ENCODE assay signal across 1 cellular context in the genomic region with DNA sequence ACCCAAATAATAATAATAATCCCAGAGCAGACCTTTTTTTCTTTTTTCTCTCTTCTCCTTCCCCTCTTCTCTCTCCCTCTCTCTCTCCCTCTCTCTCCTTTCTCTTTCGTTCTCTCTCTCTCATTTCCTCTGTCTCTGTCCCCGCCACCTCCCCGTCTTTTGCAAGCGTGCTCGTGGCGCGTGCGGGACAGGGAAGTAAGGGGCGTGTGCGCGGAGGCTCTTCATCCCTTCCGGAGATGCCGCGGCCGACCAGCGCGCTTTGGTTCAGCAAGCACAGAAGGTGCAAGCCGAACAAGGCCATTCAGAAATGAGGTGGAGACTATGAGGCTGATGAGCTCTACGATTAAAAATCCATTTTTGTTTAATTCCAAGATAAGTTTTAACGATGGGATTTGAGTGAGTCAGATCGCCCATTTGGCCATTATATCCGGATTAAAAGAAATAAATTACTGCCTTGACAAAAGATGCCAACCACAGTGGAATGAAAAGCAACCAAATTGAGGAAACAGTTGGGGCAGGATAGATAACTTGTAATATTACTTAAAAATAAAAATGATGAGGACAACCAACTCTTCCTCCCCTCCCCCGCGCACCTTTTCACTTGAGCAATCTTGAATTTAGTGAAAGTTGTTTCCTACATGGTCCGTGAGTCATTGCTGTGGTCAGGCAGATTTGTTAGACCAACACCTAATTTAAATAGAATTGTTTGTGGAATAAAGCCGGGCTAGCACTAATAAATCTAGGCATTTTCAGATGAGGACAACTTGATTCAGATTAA.
A peak's percentile ranks its signal among the peaks of the same experiment; 100 is the strongest.
TF ChIP-seq lines count a peak whose summit lies in the region.

No MANE protein-coding gene starts in this region.

TF ChIP-seq in K562, 482 proteins besides CTCF, POLR2A, EP300 and RAD21 (continued from another document and continues in another):
- TF ChIP-seq CHD4 (IDR thresholded peaks at IDR 0.05; ENCODE audit: insufficient read depth, insufficient replicate concordance, low read depth, low read length, poor library complexity, severe bottlenecking) = no peak
- TF ChIP-seq, protein P1, sequence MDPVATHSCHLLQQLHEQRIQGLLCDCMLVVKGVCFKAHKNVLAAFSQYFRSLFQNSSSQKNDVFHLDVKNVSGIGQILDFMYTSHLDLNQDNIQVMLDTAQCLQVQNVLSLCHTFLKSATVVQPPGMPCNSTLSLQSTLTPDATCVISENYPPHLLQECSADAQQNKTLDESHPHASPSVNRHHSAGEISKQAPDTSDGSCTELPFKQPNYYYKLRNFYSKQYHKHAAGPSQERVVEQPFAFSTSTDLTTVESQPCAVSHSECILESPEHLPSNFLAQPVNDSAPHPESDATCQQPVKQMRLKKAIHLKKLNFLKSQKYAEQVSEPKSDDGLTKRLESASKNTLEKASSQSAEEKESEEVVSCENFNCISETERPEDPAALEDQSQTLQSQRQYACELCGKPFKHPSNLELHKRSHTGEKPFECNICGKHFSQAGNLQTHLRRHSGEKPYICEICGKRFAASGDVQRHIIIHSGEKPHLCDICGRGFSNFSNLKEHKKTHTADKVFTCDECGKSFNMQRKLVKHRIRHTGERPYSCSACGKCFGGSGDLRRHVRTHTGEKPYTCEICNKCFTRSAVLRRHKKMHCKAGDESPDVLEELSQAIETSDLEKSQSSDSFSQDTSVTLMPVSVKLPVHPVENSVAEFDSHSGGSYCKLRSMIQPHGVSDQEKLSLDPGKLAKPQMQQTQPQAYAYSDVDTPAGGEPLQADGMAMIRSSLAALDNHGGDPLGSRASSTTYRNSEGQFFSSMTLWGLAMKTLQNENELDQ (CRISPR knock-in tag; IDR thresholded peaks at IDR 0.05; ENCODE audit: borderline replicate concordance) = no peak
- TF ChIP-seq ZNF830 (CRISPR knock-in tag; IDR thresholded peaks at IDR 0.05) = no peak
- no peak for TF ChIP-seq NFYB (IDR thresholded peaks at IDR 0.05; ENCODE audit: extremely low read depth, insufficient read length)
- peak; percentile 85 for TF ChIP-seq CC2D1A (IDR thresholded peaks at IDR 0.05)
- no peak for TF ChIP-seq NR1H2 (CRISPR knock-in tag; IDR thresholded peaks at IDR 0.05)
- no peak for TF ChIP-seq TBP (optimal IDR thresholded peaks at IDR 0.05; ENCODE audit: low read depth, low read length)
- TF ChIP-seq CTBP1 (IDR thresholded peaks at IDR 0.05; ENCODE audit: borderline replicate concordance) = 0 out of 2 replicates have a peak, but pooled peaks have one; percentile 43
- peak; percentile 33 to 48 for TF ChIP-seq NRF1 (conservative IDR thresholded peaks at IDR 0.05 in 1 of 2, IDR thresholded peaks at IDR 0.05 in 1 of 2)
- no peak for TF ChIP-seq CBFB (CRISPR knock-in tag; IDR thresholded peaks at IDR 0.05)
- TF ChIP-seq KLF13 (tag; IDR thresholded peaks at IDR 0.05; ENCODE audit: borderline replicate concordance, low read depth) = peak; percentile 70; the same call in 1 of the 2 replicates
- 0 out of 4 replicates have a peak, but pooled peaks of 1 of the 2 experiments have one; percentile 36 for TF ChIP-seq MCM7 (IDR thresholded peaks at IDR 0.05)
- TF ChIP-seq SMAD4 (CRISPR knock-in tag; conservative IDR thresholded peaks at IDR 0.05) = peak; percentile 61
- TF ChIP-seq, protein P2, sequence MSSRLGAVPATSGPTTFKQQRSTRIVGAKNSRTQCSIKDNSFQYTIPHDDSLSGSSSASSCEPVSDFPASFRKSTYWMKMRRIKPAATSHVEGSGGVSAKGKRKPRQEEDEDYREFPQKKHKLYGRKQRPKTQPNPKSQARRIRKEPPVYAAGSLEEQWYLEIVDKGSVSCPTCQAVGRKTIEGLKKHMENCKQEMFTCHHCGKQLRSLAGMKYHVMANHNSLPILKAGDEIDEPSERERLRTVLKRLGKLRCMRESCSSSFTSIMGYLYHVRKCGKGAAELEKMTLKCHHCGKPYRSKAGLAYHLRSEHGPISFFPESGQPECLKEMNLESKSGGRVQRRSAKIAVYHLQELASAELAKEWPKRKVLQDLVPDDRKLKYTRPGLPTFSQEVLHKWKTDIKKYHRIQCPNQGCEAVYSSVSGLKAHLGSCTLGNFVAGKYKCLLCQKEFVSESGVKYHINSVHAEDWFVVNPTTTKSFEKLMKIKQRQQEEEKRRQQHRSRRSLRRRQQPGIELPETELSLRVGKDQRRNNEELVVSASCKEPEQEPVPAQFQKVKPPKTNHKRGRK (tag; IDR thresholded peaks at IDR 0.05) = peak; percentile 91
- TF ChIP-seq NFRKB (IDR thresholded peaks at IDR 0.05; ENCODE audit: low read depth) = 0 out of 2 replicates have a peak, but pooled peaks have one; percentile 9
- TF ChIP-seq CXXC5 (CRISPR knock-in tag; IDR thresholded peaks at IDR 0.05) = peak; percentile 62
- TF ChIP-seq EHMT2 (IDR thresholded peaks at IDR 0.05) = no peak
- TF ChIP-seq, protein P3, sequence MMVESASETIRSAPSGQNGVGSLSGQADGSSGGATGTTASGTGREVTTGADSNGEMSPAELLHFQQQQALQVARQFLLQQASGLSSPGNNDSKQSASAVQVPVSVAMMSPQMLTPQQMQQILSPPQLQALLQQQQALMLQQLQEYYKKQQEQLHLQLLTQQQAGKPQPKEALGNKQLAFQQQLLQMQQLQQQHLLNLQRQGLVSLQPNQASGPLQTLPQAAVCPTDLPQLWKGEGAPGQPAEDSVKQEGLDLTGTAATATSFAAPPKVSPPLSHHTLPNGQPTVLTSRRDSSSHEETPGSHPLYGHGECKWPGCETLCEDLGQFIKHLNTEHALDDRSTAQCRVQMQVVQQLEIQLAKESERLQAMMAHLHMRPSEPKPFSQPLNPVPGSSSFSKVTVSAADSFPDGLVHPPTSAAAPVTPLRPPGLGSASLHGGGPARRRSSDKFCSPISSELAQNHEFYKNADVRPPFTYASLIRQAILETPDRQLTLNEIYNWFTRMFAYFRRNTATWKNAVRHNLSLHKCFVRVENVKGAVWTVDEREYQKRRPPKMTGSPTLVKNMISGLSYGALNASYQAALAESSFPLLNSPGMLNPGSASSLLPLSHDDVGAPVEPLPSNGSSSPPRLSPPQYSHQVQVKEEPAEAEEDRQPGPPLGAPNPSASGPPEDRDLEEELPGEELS (CRISPR knock-in tag; IDR thresholded peaks at IDR 0.05; ENCODE audit: borderline replicate concordance) = no peak
- no peak for TF ChIP-seq PRPF4 (IDR thresholded peaks at IDR 0.05; ENCODE audit: insufficient read depth, low read depth, low read length, poor library complexity, severe bottlenecking)
- TF ChIP-seq BRF2 (IDR thresholded peaks at IDR 0.05; ENCODE audit: borderline replicate concordance, insufficient read depth, insufficient read length) = no peak
- TF ChIP-seq ASH1L (IDR thresholded peaks at IDR 0.05; ENCODE audit: borderline replicate concordance, low read depth, partially characterized antibody) = no peak
- TF ChIP-seq SRF (CRISPR knock-in tag; IDR thresholded peaks at IDR 0.05) = no peak
- no peak for TF ChIP-seq ZNF165 (CRISPR knock-in tag; IDR thresholded peaks at IDR 0.05; ENCODE audit: borderline replicate concordance)
- no peak for TF ChIP-seq MAFF (IDR thresholded peaks at IDR 0.05; ENCODE audit: low read length)
- TF ChIP-seq FOXP1 (CRISPR knock-in tag; IDR thresholded peaks at IDR 0.05) = no peak
- no peak for TF ChIP-seq MCM3 (IDR thresholded peaks at IDR 0.05)
- TF ChIP-seq JUN (IDR thresholded peaks at IDR 0.05; ENCODE audit: borderline replicate concordance, low read depth, low read length) = 0 out of 2 replicates have a peak, but pooled peaks have one; percentile 47
- TF ChIP-seq JUN (CRISPR knock-in tag; IDR thresholded peaks at IDR 0.05; ENCODE audit: borderline replicate concordance) = no peak
- no peak for TF ChIP-seq GABPB1 (CRISPR knock-in tag; IDR thresholded peaks at IDR 0.05)
- peak; percentile 23 for TF ChIP-seq PHF20 (IDR thresholded peaks at IDR 0.05; ENCODE audit: partially characterized antibody)
- no peak for TF ChIP-seq EWSR1 (IDR thresholded peaks at IDR 0.05; ENCODE audit: borderline replicate concordance, low read depth, partially characterized antibody)
- TF ChIP-seq MCM2 (IDR thresholded peaks at IDR 0.05; ENCODE audit: low read depth) = no peak
- TF ChIP-seq TSC22D4 (tag; IDR thresholded peaks at IDR 0.05) = no peak
- peak; percentile 73 for TF ChIP-seq JUND (IDR thresholded peaks at IDR 0.05; ENCODE audit: borderline replicate concordance, low read depth, low read length)
- TF ChIP-seq JUND (tag; IDR thresholded peaks at IDR 0.05; ENCODE audit: borderline replicate concordance, low read depth, low read length) = no peak
- TF ChIP-seq ZNF23 (CRISPR knock-in tag; IDR thresholded peaks at IDR 0.05) = no peak
- TF ChIP-seq ZNF584 (CRISPR knock-in tag; IDR thresholded peaks at IDR 0.05; ENCODE audit: low read depth) = 0 out of 2 replicates have a peak, but pooled peaks have one; percentile 26
- peak in 1 of 2 experiments; percentile 81; a peak in 2 of 4 replicates for TF ChIP-seq HDAC1 (IDR thresholded peaks at IDR 0.05)
- no peak for TF ChIP-seq FOXK1 (CRISPR knock-in tag; IDR thresholded peaks at IDR 0.05; ENCODE audit: borderline replicate concordance)
- no peak for TF ChIP-seq KAT7 (CRISPR knock-in tag; IDR thresholded peaks at IDR 0.05; ENCODE audit: borderline replicate concordance)
- 0 out of 2 replicates have a peak, but pooled peaks have one; percentile 20 for TF ChIP-seq SMARCC2 (IDR thresholded peaks at IDR 0.05; ENCODE audit: low read depth)
- no peak for TF ChIP-seq RBM25 (IDR thresholded peaks at IDR 0.05; ENCODE audit: low read depth, low read length, severe bottlenecking)
- TF ChIP-seq RNF2 (IDR thresholded peaks at IDR 0.05) = no peak
- TF ChIP-seq HDAC2 (IDR thresholded peaks at IDR 0.05) = 0 out of 2 replicates have a peak, but pooled peaks have one; percentile 65
- no peak for TF ChIP-seq ZNF780A (CRISPR knock-in tag; IDR thresholded peaks at IDR 0.05)
- TF ChIP-seq, protein P4, sequence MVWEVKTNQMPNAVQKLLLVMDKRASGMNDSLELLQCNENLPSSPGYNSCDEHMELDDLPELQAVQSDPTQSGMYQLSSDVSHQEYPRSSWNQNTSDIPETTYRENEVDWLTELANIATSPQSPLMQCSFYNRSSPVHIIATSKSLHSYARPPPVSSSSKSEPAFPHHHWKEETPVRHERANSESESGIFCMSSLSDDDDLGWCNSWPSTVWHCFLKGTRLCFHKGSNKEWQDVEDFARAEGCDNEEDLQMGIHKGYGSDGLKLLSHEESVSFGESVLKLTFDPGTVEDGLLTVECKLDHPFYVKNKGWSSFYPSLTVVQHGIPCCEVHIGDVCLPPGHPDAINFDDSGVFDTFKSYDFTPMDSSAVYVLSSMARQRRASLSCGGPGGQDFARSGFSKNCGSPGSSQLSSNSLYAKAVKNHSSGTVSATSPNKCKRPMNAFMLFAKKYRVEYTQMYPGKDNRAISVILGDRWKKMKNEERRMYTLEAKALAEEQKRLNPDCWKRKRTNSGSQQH (CRISPR knock-in tag; IDR thresholded peaks at IDR 0.05) = peak; percentile 78; the same call in 1 of the 2 replicates
- TF ChIP-seq, protein P5, sequence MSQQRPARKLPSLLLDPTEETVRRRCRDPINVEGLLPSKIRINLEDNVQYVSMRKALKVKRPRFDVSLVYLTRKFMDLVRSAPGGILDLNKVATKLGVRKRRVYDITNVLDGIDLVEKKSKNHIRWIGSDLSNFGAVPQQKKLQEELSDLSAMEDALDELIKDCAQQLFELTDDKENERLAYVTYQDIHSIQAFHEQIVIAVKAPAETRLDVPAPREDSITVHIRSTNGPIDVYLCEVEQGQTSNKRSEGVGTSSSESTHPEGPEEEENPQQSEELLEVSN (IDR thresholded peaks at IDR 0.05; ENCODE audit: borderline replicate concordance in 1 of 2, extremely low read depth in 1 of 2, insufficient read depth in 1 of 2, insufficient read length in 1 of 2, low read depth in 1 of 2, low read length in 1 of 2, poor library complexity in 1 of 2, severe bottlenecking in 1 of 2) = peak in 1 of 2 experiments; percentile 58
- TF ChIP-seq U2AF1 (optimal IDR thresholded peaks at IDR 0.05; ENCODE audit: low read depth, low read length) = no peak
- TF ChIP-seq ZNF41 (CRISPR knock-in tag; conservative IDR thresholded peaks at IDR 0.05) = no peak
- 0 out of 2 replicates have a peak, but pooled peaks have one; percentile 68 for TF ChIP-seq HLTF (IDR thresholded peaks at IDR 0.05)
- TF ChIP-seq, protein P6, sequence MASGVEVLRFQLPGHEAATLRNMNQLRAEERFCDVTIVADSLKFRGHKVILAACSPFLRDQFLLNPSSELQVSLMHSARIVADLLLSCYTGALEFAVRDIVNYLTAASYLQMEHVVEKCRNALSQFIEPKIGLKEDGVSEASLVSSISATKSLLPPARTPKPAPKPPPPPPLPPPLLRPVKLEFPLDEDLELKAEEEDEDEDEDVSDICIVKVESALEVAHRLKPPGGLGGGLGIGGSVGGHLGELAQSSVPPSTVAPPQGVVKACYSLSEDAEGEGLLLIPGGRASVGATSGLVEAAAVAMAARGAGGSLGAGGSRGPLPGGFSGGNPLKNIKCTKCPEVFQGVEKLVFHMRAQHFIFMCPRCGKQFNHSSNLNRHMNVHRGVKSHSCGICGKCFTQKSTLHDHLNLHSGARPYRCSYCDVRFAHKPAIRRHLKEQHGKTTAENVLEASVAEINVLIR (CRISPR knock-in tag; IDR thresholded peaks at IDR 0.05) = no peak
- TF ChIP-seq ZNF140 (CRISPR knock-in tag; IDR thresholded peaks at IDR 0.05) = no peak
- TF ChIP-seq LEF1 (IDR thresholded peaks at IDR 0.05) = 0 out of 2 replicates have a peak, but pooled peaks have one; percentile 44
- TF ChIP-seq NCOR1 (IDR thresholded peaks at IDR 0.05) = peak; percentile 47
- TF ChIP-seq ZNF3 (CRISPR knock-in tag; IDR thresholded peaks at IDR 0.05) = no peak
- TF ChIP-seq ELF1 (tag; IDR thresholded peaks at IDR 0.05) = 0 out of 2 replicates have a peak, but pooled peaks have one; percentile 48
- peak; percentile 64; the same call in 1 of the 2 replicates for TF ChIP-seq TAF7 (tag; IDR thresholded peaks at IDR 0.05)
- peak; percentile 73; the same call in 1 of the 2 replicates for TF ChIP-seq PTBP1 (IDR thresholded peaks at IDR 0.05; ENCODE audit: low read depth, low read length)
- TF ChIP-seq TCF3 (CRISPR knock-in tag; IDR thresholded peaks at IDR 0.05) = no peak
- peak; percentile 65; the same call in 1 of the 2 replicates for TF ChIP-seq OTX1 (CRISPR knock-in tag; IDR thresholded peaks at IDR 0.05)
- peak; percentile 76 for TF ChIP-seq EP400 (IDR thresholded peaks at IDR 0.05)
- TF ChIP-seq NBN (IDR thresholded peaks at IDR 0.05; ENCODE audit: low read depth) = peak; percentile 49; the same call in 1 of the 2 replicates
- peak; percentile 77; the same call in 1 of the 2 replicates for TF ChIP-seq MTA1 (IDR thresholded peaks at IDR 0.05; ENCODE audit: borderline replicate concordance)
- peak; percentile 47 for TF ChIP-seq HNRNPLL (IDR thresholded peaks at IDR 0.05; ENCODE audit: low read depth, low read length, poor library complexity, severe bottlenecking)
- TF ChIP-seq CBX1 (IDR thresholded peaks at IDR 0.05; ENCODE audit: low read depth) = no peak
- TF ChIP-seq CEBPG (CRISPR knock-in tag; IDR thresholded peaks at IDR 0.05) = no peak
- peak; percentile 58 to 63 for TF ChIP-seq CEBPG (tag; conservative IDR thresholded peaks at IDR 0.05 in 1 of 2, IDR thresholded peaks at IDR 0.05 in 1 of 2)
- TF ChIP-seq POLR2AphosphoS2 (IDR thresholded peaks at IDR 0.05; ENCODE audit: low read length) = no peak
- peak; percentile 78 for TF ChIP-seq FOSL1 (tag; conservative IDR thresholded peaks at IDR 0.05)
